ENCODE assay signal across 8 cellular contexts in genomic region chr1:211335507-211336157, GRCh38. TPM values are rescaled to one million over a fixed set of nuclear protein-coding genes. Genes with fewer than 3 reads are reported as not detected.
DNase-seq lines count a peak whose midpoint lies in the region; ATAC-seq and TF ChIP-seq lines count a peak whose summit lies in the region.

No MANE protein-coding gene starts in this region.

- no peaks in the 10 kb centered on the region for H3K9me3 Mint-ChIP-seq in CD4-positive, alpha-beta T cell
- no peaks in the 10 kb centered on the region for H3K9me3 Mint-ChIP-seq in activated CD8-positive, alpha-beta T cell treated with anti-CD3 and anti-CD28 coated beads, Interleukin-2, amount 10 ng/mL, durations not matched to agents 7 days and 5 days (ENCODE audit: insufficient read depth)

- TF ChIP-seq POLR2A in GM19193 (IDR thresholded peaks at IDR 0.05; ENCODE audit: extremely low read depth, insufficient read depth, insufficient read length) (peak; percentile 30), thyroid gland (IDR thresholded peaks at IDR 0.05) (no peak)

- H3K36me3 Mint-ChIP-seq in CD4-positive, alpha-beta T cell (ENCODE audit: low read depth): peaks cover 17% of the 10 kb centered on the region
- H3K36me3 Mint-ChIP-seq in activated CD8-positive, alpha-beta T cell treated with anti-CD3 and anti-CD28 coated beads, Interleukin-2, amount 10 ng/mL, durations not matched to agents 7 days and 5 days (ENCODE audit: low read depth): peaks cover 64% of the 10 kb centered on the region

- 83 to 86% methylated on average over 3 of the region's 3 CpGs for WGBS in thyroid gland, 2 donors

- POLR2A ChIA-PET in CD4-positive, alpha-beta T cell (lab: Charles Lee): interaction anchor here (0.9 to 5.8 kb wide), 5 partner anchors 8 to 77 kb away, joined by 4 to 44 read pairs (median 6); partner anchors contain the start of gene TRAF5
- POLR2A ChIA-PET in activated CD8-positive, alpha-beta T cell treated with anti-CD3 and anti-CD28 coated beads, Interleukin-2, amount 10 ng/mL, durations not matched to agents 7 days and 5 days (lab: Charles Lee): interaction anchor here (0.7 to 2.3 kb wide), 5 partner anchors 9 to 47 kb away, joined by 3 to 14 read pairs (median 4); partner anchors contain the start of gene TRAF5

- peak overlapping the region; percentile 83 for H3K27ac Mint-ChIP-seq in CD4-positive, alpha-beta T cell
- peak overlapping the region; percentile 89 for H3K27ac Mint-ChIP-seq in activated CD8-positive, alpha-beta T cell treated with anti-CD3 and anti-CD28 coated beads, Interleukin-2, amount 10 ng/mL, durations not matched to agents 7 days and 5 days

- H3K36me3 ChIP-seq in thyroid gland: no peaks in the 10 kb centered on the region

- H3K4me3 ChIP-seq in thyroid gland (replicated peaks in 1 of 3): no peak overlapping the region

- intact Hi-C loops in CD4-positive, alpha-beta T cell (cut with DNase I, micrococcal nuclease): no loop called here
- intact Hi-C loops in thyroid gland (cut with DNase I): loop anchor here (10.0 kb wide), 1 partner anchor 159 kb away; the partner anchor contains the start of gene RD3

- no peaks in the 10 kb centered on the region for H3K9me3 ChIP-seq in CD4-positive, alpha-beta T cell (ENCODE audit: control insufficient read depth, low read length)
- H3K9me3 ChIP-seq in thyroid gland: no peaks in the 10 kb centered on the region

- no peak for DNase-seq in CD4-positive, alpha-beta T cell
- DNase-seq in activated CD8-positive, alpha-beta T cell treated with anti-CD3 and anti-CD28 coated beads, Interleukin-2, amount 10 ng/mL, durations not matched to agents 7 days and 5 days: peak; percentile 59
- DNase-seq in effector CD4-positive, alpha-beta T cell: no peak
- DNase-seq in amygdala (lab: John Stamatoyannopoulos, UW): no peak
- no peak for DNase-seq in thyroid gland
- DNase-seq in SHP77 treated with DMSO at 0.1 percent for 48 hours (lab: John Stamatoyannopoulos, UW): no peak

- peaks cover 0 to 3% of the 10 kb centered on the region in 2 donors for H3K4me1 ChIP-seq in thyroid gland

- H3K27me3 Mint-ChIP-seq in CD4-positive, alpha-beta T cell: no peaks in the 10 kb centered on the region
- no peaks in the 10 kb centered on the region for H3K27me3 Mint-ChIP-seq in activated CD8-positive, alpha-beta T cell treated with anti-CD3 and anti-CD28 coated beads, Interleukin-2, amount 10 ng/mL, durations not matched to agents 7 days and 5 days (ENCODE audit: low read depth)

- no peaks in the 10 kb centered on the region for H3K27me3 ChIP-seq in CD4-positive, alpha-beta T cell (ENCODE audit: control insufficient read depth, insufficient read depth, low read length)
- no peaks in the 10 kb centered on the region for H3K27me3 ChIP-seq in thyroid gland

- peaks cover 84% of the 10 kb centered on the region for H3K4me1 Mint-ChIP-seq in CD4-positive, alpha-beta T cell (ENCODE audit: low read depth)
- peaks cover 88% of the 10 kb centered on the region for H3K4me1 Mint-ChIP-seq in activated CD8-positive, alpha-beta T cell treated with anti-CD3 and anti-CD28 coated beads, Interleukin-2, amount 10 ng/mL, durations not matched to agents 7 days and 5 days (ENCODE audit: low read depth)

- peak overlapping the region; percentile 57 for H3K27ac ChIP-seq in CD4-positive, alpha-beta T cell (ENCODE audit: low read depth, low read length)
- H3K27ac ChIP-seq in thyroid gland: no peak overlapping the region

- peak; percentile 62 for ATAC-seq in CD4-positive, alpha-beta T cell (ENCODE audit: poor library complexity)
- ATAC-seq in HG03066 (IDR thresholded peaks at IDR 0.05; ENCODE audit: low read depth, unreplicated experiment): peak; percentile 93
- ATAC-seq in activated CD8-positive, alpha-beta T cell treated with anti-CD3 and anti-CD28 coated beads, Interleukin-2, amount 10 ng/mL, durations not matched to agents 7 days and 5 days: peak; percentile 84

- H3K4me3 Mint-ChIP-seq in CD4-positive, alpha-beta T cell: peak overlapping the region; percentile 68
- peak overlapping the region; percentile 63 for H3K4me3 Mint-ChIP-seq in activated CD8-positive, alpha-beta T cell treated with anti-CD3 and anti-CD28 coated beads, Interleukin-2, amount 10 ng/mL, durations not matched to agents 7 days and 5 days

- CTCF ChIA-PET in CD4-positive, alpha-beta T cell (lab: Charles Lee): interaction anchor here (4.8 kb wide), 1 partner anchor 12 kb away, joined by 25 read pairs; no protein-coding TSS in a partner anchor
- CTCF ChIA-PET in activated CD8-positive, alpha-beta T cell treated with anti-CD3 and anti-CD28 coated beads, Interleukin-2, amount 10 ng/mL, durations not matched to agents 7 days and 5 days (lab: Charles Lee): interaction anchor here (0.7 to 7.4 kb wide), 7 partner anchors 8 to 179 kb away, joined by 3 to 65 read pairs (median 5); no protein-coding TSS in a partner anchor

- no peak for TF ChIP-seq CTCF in CD4-positive, alpha-beta T cell (IDR thresholded peaks at IDR 0.05)
- TF ChIP-seq CTCF in thyroid gland (IDR thresholded peaks at IDR 0.05): no peak

RNA-seq across cellular contexts. Expression of gene TRAF5, which starts 9.0 kb away (rescaled TPM):
- total RNA-seq in CD4-positive, alpha-beta T cell: 10 to 100 TPM; 21.9 to 23.2 TPM
- 10 to 100 TPM; 61.1 to 64.4 TPM for total RNA-seq in activated CD8-positive, alpha-beta T cell treated with anti-CD3 and anti-CD28 coated beads, Interleukin-2, amount 10 ng/mL, durations not matched to agents 7 days and 5 days
- total RNA-seq in thyroid gland: 1 to 10 TPM; 3.1 to 5.9 (median 4.0) TPM
